ENCODE assay signal across 18 cellular contexts in the genomic region with DNA sequence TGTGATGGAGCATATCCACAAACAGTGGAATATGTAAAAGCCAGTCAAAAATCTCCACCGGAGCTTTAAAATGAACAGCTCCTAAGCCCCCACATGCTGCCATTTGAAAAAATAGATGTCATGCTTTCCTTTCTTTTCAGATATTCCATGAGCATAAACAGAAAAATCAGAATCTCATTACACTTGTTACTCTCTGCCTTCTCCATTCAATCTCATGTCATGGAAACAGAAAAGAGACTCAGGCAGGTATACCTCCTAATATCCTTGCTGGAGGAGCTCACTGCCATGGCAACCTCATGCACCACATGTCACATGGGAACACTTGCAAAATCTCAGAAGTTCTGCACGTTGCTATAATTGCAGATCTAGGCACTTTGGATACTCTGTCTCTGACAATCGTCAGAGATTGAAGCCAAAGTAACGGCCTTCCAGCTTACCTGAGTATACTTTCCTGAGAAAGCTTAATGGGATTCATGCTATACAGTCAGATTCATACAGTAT.
"Had no signal": no experiment of that assay in that cellular context is flagged by ENCODE, and none has a peak within 500 bp of the region (broad histone marks: within the 10 kb centered on the region; RNA-seq: fewer than 3 reads in every experiment).

No MANE protein-coding gene starts in this region.

- H3K9me3 ChIP-seq: lower lobe of right lung, thyroid gland had no signal

- H3K4me1 ChIP-seq: lower lobe of right lung, thyroid gland had no signal

- H3K4me3 ChIP-seq: lower lobe of right lung, thyroid gland had no signal

- DNase-seq: activated B cell treated with CpG ODN at 0.5 μM for 24 hours; activated CD4-positive, alpha-beta T cell treated with anti-CD3 and anti-CD28 coated beads for 4 hours; activated CD4-positive, alpha-beta T cell treated with anti-CD3 and anti-CD28 coated beads, Interleukin-2, amount 50 U/mL, for 48 hours; activated CD8-positive, alpha-beta memory T cell treated with anti-CD3 and anti-CD28 coated beads, Interleukin-2, amount 50 U/mL, for 48 hours; activated naive CD4-positive, alpha-beta T cell treated with anti-CD3 and anti-CD28 coated beads for 36 hours; activated naive CD8-positive, alpha-beta T cell treated with anti-CD3 and anti-CD28 coated beads, Interleukin-2, amount 10 ng/mL, durations not matched to agents 7 days and 5 days; activated T-cell treated with anti-CD3 and anti-CD28 coated beads, Interleukin-2, amount 50 U/mL, for 48 hours; amniotic stem cell; cortex of kidney; endodermal cell; lower lobe of right lung; naive thymus-derived CD8-positive, alpha-beta T cell; retina; stimulated activated CD4-positive, alpha-beta T cell treated with anti-CD3 and anti-CD28 coated beads, Interleukin-4, amount 100 ng/mL, for 4 hours; stimulated activated naive CD8-positive, alpha-beta T cell treated with anti-CD3 and anti-CD28 coated beads, Interleukin-15, Interleukin-2, amounts not matched to agents 100 U/mL and 50 U/mL, for 24 hours; T-helper 17 cell; thyroid gland had no signal

- H3K27ac ChIP-seq: lower lobe of right lung, thyroid gland had no signal

- ATAC-seq: left lobe of liver; lower lobe of right lung; naive thymus-derived CD8-positive, alpha-beta T cell; stimulated activated naive CD8-positive, alpha-beta T cell treated with anti-CD3 and anti-CD28 coated beads, Interleukin-15, Interleukin-2, amounts not matched to agents 100 U/mL and 50 U/mL, for 24 hours; T-helper 17 cell had no signal

- H3K27me3 ChIP-seq: thyroid gland had no signal

- H3K36me3 ChIP-seq: lower lobe of right lung, thyroid gland had no signal
